8 cellular contexts compared by ENCODE assay signal in the genomic region with DNA sequence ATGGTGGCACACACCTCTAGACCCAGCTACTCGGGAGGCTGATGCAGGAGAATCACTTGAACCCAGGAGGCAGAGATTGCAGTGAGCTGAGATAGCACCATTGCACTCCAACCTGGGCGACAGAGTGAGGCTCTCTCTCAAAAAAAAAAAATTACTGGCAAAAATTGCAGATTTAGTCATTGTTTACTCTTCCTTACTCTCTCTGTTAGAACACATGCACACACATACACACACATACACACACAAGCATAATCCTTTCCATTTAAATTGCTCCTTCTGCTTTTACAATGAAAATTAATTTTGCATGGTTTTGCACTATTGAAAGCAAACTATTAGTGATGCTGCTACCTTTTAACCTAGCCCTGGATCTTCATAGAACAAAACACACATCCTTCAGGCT. TPM values are rescaled to one million over a fixed set of nuclear protein-coding genes. Genes with fewer than 3 reads are reported as not detected.
"Had no signal": no experiment of that assay in that cellular context is flagged by ENCODE, and none has a peak within 500 bp of the region (broad histone marks: within the 10 kb centered on the region; RNA-seq: fewer than 3 reads in every experiment).

No MANE protein-coding gene starts in this region.

- FAIRE-seq: H1, H54, HTR-8/SVneo had no signal

- DNase-seq: H9, HCEC 1CT, IMR-90, KBM-7 had no signal

- H2AFZ ChIP-seq: GM23338 had no signal

- H3K4me2 ChIP-seq: GM23338 had no signal

- H3K4me3 ChIP-seq: GM23338 had no signal

RNA-seq across cellular contexts. Expression of gene UCN3, which starts 15.4 kb away (rescaled TPM):
- total RNA-seq: GM23338, H1, H9, IMR-90 had no signal

RNA-seq across cellular contexts. Expression of gene TUBAL3, which starts 55.3 kb away (rescaled TPM):
- total RNA-seq: GM23338, H1, H9, IMR-90 had no signal
